In the genomic region with DNA sequence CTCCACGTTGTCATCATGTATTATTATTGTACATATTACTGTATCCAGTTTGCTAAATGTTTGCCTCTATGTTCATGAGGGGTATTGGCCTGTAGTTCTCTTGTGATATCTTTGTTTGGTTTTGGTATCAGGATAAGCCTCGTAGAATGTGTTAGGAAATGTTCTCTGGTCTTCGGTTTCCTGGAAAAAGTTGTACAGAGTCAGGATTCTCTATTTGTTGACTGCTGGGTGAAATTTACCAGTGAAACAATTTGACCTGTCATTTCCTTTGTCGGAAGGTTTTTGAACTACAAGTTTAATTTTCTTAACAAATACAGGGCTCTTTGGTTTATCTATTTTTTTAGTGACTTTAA, we compare ENCODE assay signal across 39 cellular contexts. TPM values are rescaled to one million over a fixed set of nuclear protein-coding genes. Genes with fewer than 3 reads are reported as not detected.
"Had no signal": no experiment of that assay in that cellular context is flagged by ENCODE, and none has a peak within 500 bp of the region (broad histone marks: within the 10 kb centered on the region; RNA-seq: fewer than 3 reads in every experiment).

No MANE protein-coding gene starts in this region.

- H3K4me3 ChIP-seq: adrenal gland, MG63, Peyer's patch had no signal

- H3K27ac Mint-ChIP-seq: activated CD8-positive, alpha-beta T cell treated with anti-CD3 and anti-CD28 coated beads for 36 hours; activated naive CD4-positive, alpha-beta T cell treated with anti-CD3 and anti-CD28 coated beads, Interleukin-2, amount 50 U/mL, for 72 hours; activated T-helper 2 cell treated with anti-CD3 and anti-CD28 coated beads, Interferon-gamma antibody, Interleukin-2, Interleukin-4, amounts not matched to agents 10 μg/mL and 5 μg/mL and 100 μg/mL, durations not matched to agents 14 hours and 24 hours and 36 hours; brain had no signal

- H3K36me3 ChIP-seq: adrenal gland, MG63, Peyer's patch, WERI-Rb-1 had no signal

- H3K27ac ChIP-seq: Peyer's patch, WERI-Rb-1 had no signal

- H3K4me1 ChIP-seq: Peyer's patch had no signal

- FAIRE-seq: astrocyte had no signal

- H3K27me3 ChIP-seq: Peyer's patch had no signal

- H3K4me3 Mint-ChIP-seq: activated CD8-positive, alpha-beta T cell treated with anti-CD3 and anti-CD28 coated beads for 36 hours; brain had no signal

- DNase-seq: activated CD4-positive, alpha-beta T cell treated with anti-CD3 and anti-CD28 coated beads for 1 hour; activated CD4-positive, alpha-beta T cell treated with anti-CD3 and anti-CD28 coated beads for 48 hours; activated CD4-positive, alpha-beta T cell treated with anti-CD3 and anti-CD28 coated beads, Interleukin-2, amount 50 U/mL, for 4 hours; activated CD4-positive, CD25-positive, alpha-beta regulatory T cell; activated CD8-positive, alpha-beta T cell treated with anti-CD3 and anti-CD28 coated beads for 36 hours; activated gamma-delta T cell; activated naive CD4-positive, alpha-beta T cell treated with Interleukin-2 at 50 U/mL for 16 hours; activated T-cell treated with anti-CD3 and anti-CD28 coated beads, Interleukin-2, amount 50 U/mL, for 1 hour; Kasumi-1; KG1; MG63; NCI-H1048; NCI-H1105 treated with DMSO at 0.1 percent for 48 hours; NCI-H1436 treated with DMSO at 0.1 percent for 48 hours; NCI-H1694 treated with DMSO at 0.1 percent for 48 hours; NCI-H2029; NCI-H2107; NCI-H2171; NCI-H510A; NCI-H526; NCI-H748 treated with DMSO at 0.1 percent for 48 hours; NK-92 treated with Interleukin-12 subunit alpha and Interleukin-12 subunit beta, amount 100 ng/mL, for 24 hours; PC-3; RPMI8226; SIG-M5; SW 1271; T-helper 1 cell; T-helper 2 cell; T-helper 9 cell; WERI-Rb-1 had no signal

- H3K9me3 ChIP-seq: adrenal gland, MG63, Peyer's patch had no signal

- ATAC-seq: activated CD8-positive, alpha-beta T cell treated with anti-CD3 and anti-CD28 coated beads for 36 hours; activated naive CD4-positive, alpha-beta T cell treated with anti-CD3 and anti-CD28 coated beads, Interleukin-2, amount 50 U/mL, for 72 hours; PC-3 had no signal

- H3K9me3 Mint-ChIP-seq: activated CD8-positive, alpha-beta T cell treated with anti-CD3 and anti-CD28 coated beads for 36 hours; activated naive CD4-positive, alpha-beta T cell treated with anti-CD3 and anti-CD28 coated beads, Interleukin-2, amount 50 U/mL, for 72 hours; brain had no signal

- H3K36me3 Mint-ChIP-seq: activated naive CD4-positive, alpha-beta T cell treated with anti-CD3 and anti-CD28 coated beads, Interleukin-2, amount 50 U/mL, for 72 hours; brain had no signal

RNA-seq across cellular contexts. Expression of gene KRTAP5-6, which starts 23.2 kb away (rescaled TPM):
- total RNA-seq: activated CD8-positive, alpha-beta memory T cell treated with anti-CD3 and anti-CD28 coated beads for 36 hours; activated CD8-positive, alpha-beta T cell treated with anti-CD3 and anti-CD28 coated beads for 36 hours; activated naive CD4-positive, alpha-beta T cell treated with anti-CD3 and anti-CD28 coated beads, Interleukin-2, amount 50 U/mL, for 72 hours; activated T-helper 2 cell treated with anti-CD3 and anti-CD28 coated beads, Interferon-gamma antibody, Interleukin-2, Interleukin-4, amounts not matched to agents 10 μg/mL and 5 μg/mL and 100 μg/mL, durations not matched to agents 14 hours and 24 hours and 36 hours; astrocyte; bronchial epithelial cell; PC-3; Peyer's patch; SK-MEL-5 had no signal
- polyA plus RNA-seq: adrenal gland had no signal

RNA-seq across cellular contexts. Expression of gene KRTAP5-5, which starts 44.2 kb away (rescaled TPM):
- total RNA-seq: activated CD8-positive, alpha-beta memory T cell treated with anti-CD3 and anti-CD28 coated beads for 36 hours; activated CD8-positive, alpha-beta T cell treated with anti-CD3 and anti-CD28 coated beads for 36 hours; activated naive CD4-positive, alpha-beta T cell treated with anti-CD3 and anti-CD28 coated beads, Interleukin-2, amount 50 U/mL, for 72 hours; activated T-helper 2 cell treated with anti-CD3 and anti-CD28 coated beads, Interferon-gamma antibody, Interleukin-2, Interleukin-4, amounts not matched to agents 10 μg/mL and 5 μg/mL and 100 μg/mL, durations not matched to agents 14 hours and 24 hours and 36 hours; adrenal gland; astrocyte; bronchial epithelial cell; PC-3; Peyer's patch; SK-MEL-5 had no signal
- polyA plus RNA-seq: adrenal gland had no signal

RNA-seq across cellular contexts. Expression of gene KRTAP5-4, which starts 51.9 kb away (rescaled TPM):
- total RNA-seq: activated CD8-positive, alpha-beta memory T cell treated with anti-CD3 and anti-CD28 coated beads for 36 hours; activated CD8-positive, alpha-beta T cell treated with anti-CD3 and anti-CD28 coated beads for 36 hours; activated naive CD4-positive, alpha-beta T cell treated with anti-CD3 and anti-CD28 coated beads, Interleukin-2, amount 50 U/mL, for 72 hours; activated T-helper 2 cell treated with anti-CD3 and anti-CD28 coated beads, Interferon-gamma antibody, Interleukin-2, Interleukin-4, amounts not matched to agents 10 μg/mL and 5 μg/mL and 100 μg/mL, durations not matched to agents 14 hours and 24 hours and 36 hours; adrenal gland; astrocyte; bronchial epithelial cell; PC-3; Peyer's patch; SK-MEL-5 had no signal
- polyA plus RNA-seq: adrenal gland had no signal
